11 cellular contexts compared by ENCODE assay signal in genomic region chr16:26765087-26765486, GRCh38.
A peak's percentile ranks its signal among the peaks of the same experiment; 100 is the strongest.
DNase-seq lines count a peak whose midpoint lies in the region; ATAC-seq, FAIRE-seq and TF ChIP-seq lines count a peak whose summit lies in the region.
"Had no signal": no experiment of that assay in that cellular context is flagged by ENCODE, and none has a peak within 500 bp of the region (broad histone marks: within the 10 kb centered on the region; RNA-seq: fewer than 3 reads in every experiment).

No MANE protein-coding gene starts in this region.

- peaks cover 15% of the 10 kb centered on the region for H3K27me3 Mint-ChIP-seq in T-helper 17 cell

- H3K4me3 ChIP-seq in GM12875 (ENCODE audit: low read depth, low read length) (no peak overlapping the region), OCI-LY7 (ENCODE audit: low read depth, low read length, poor library complexity, severe bottlenecking) (no peak overlapping the region)

- H3K4me3 Mint-ChIP-seq in T-helper 17 cell, result no peak overlapping the region
- H3K4me3 Mint-ChIP-seq: activated T-cell treated with anti-CD3 and anti-CD28 coated beads, Interleukin-2, amount 50 U/mL, for 4 hours had no signal

- no peaks in the 10 kb centered on the region for H3K36me3 Mint-ChIP-seq in T-helper 17 cell (ENCODE audit: low read depth)

- H3K9me3 ChIP-seq in OCI-LY7 (ENCODE audit: low read length) (no peaks in the 10 kb centered on the region), T-helper 17 cell (ENCODE audit: control insufficient read depth, low read length, poor library complexity, severe bottlenecking) (peaks cover 2% of the 10 kb centered on the region)

- H4K20me1 ChIP-seq in OCI-LY7 (ENCODE audit: insufficient read depth, low read length), result no peaks in the 10 kb centered on the region

- H2AFZ ChIP-seq in OCI-LY7 (ENCODE audit: low read length), result no peak overlapping the region

- H3K36me3 ChIP-seq in OCI-LY7 (ENCODE audit: insufficient read depth, low read length), result no peaks in the 10 kb centered on the region

- no peak for FAIRE-seq in frontal cortex (lab: Jason Lieb, UNC)

- H3K9me2 ChIP-seq in OCI-LY7 (ENCODE audit: insufficient read depth, low read length), result no peaks in the 10 kb centered on the region

- peak; percentile 16 for DNase-seq in AG08395 (ENCODE audit: low spot score)
- peak; percentile 10 for DNase-seq in OCI-LY7 (ENCODE audit: low spot score)
- DNase-seq in germinal center (ENCODE audit: low spot score), result peak; percentile 39
- DNase-seq in kidney glomerular epithelial cell (lab: John Stamatoyannopoulos, UW), result no peak
- DNase-seq in T-helper 17 cell, result no peak
- DNase-seq in frontal cortex (ENCODE audit: low spot score in 2 of 2), result no peak
- DNase-seq: activated T-cell treated with anti-CD3 and anti-CD28 coated beads, Interleukin-2, amount 50 U/mL, for 4 hours; NK-92 treated with Interleukin-12 subunit alpha and Interleukin-12 subunit beta, amount 100 ng/mL, for 24 hours; substantia nigra had no signal

- no peaks in the 10 kb centered on the region for H3K4me1 ChIP-seq in OCI-LY7 (ENCODE audit: insufficient read depth, low read length, poor library complexity, severe bottlenecking)

- no peak overlapping the region for H3K27ac Mint-ChIP-seq in T-helper 17 cell

- no peak overlapping the region for H3K4me2 ChIP-seq in OCI-LY7 (ENCODE audit: low read length)

- TF ChIP-seq CTCF in GM12875 (IDR thresholded peaks at IDR 0.05; ENCODE audit: borderline replicate concordance, insufficient read depth, low read depth, low read length) (peak; percentile 58; the same call in 1 of the 2 replicates), OCI-LY7 (conservative IDR thresholded peaks at IDR 0.05; ENCODE audit: low read length) (peak; percentile 53)

- ATAC-seq in T-helper 17 cell, result no peak
- ATAC-seq in GM19452 (IDR thresholded peaks at IDR 0.05; ENCODE audit: unreplicated experiment), result no peak

- intact Hi-C loops in OCI-LY7 (cut with micrococcal nuclease; ENCODE audit: unreplicated experiment), result no loop called here

- CTCF ChIA-PET in OCI-LY7 (lab: Charles Lee; ENCODE audit: unreplicated experiment), result no interaction called here

- BruUV-seq in OCI-LY7 (replicated peaks; lab: Mats Ljungman, UMichigan), result no TSS peak

- no peak overlapping the region for H3K27ac ChIP-seq in OCI-LY7 (ENCODE audit: low read depth, low read length, poor library complexity, severe bottlenecking)

- no peaks in the 10 kb centered on the region for H3K4me1 Mint-ChIP-seq in T-helper 17 cell

- POLR2A ChIA-PET in OCI-LY7 (lab: Charles Lee), result no interaction called here

- no peaks in the 10 kb centered on the region for H3K79me2 ChIP-seq in OCI-LY7 (ENCODE audit: insufficient read depth, low read depth, low read length)

Comparison
In these comparisons a context has a peak if more than half of its experiments do, and no peak if none do; other contexts are left out.
1. DNase-seq: peak in AG08395 (single experiment), OCI-LY7 (single experiment) and germinal center (single experiment); none in kidney glomerular epithelial cell (single experiment), T-helper 17 cell (0 of 3) and frontal cortex (0 of 2).